ENCODE assay signal across 8 cellular contexts in genomic region chr11:62613275-62613864, GRCh38. TPM values are rescaled to one million over a fixed set of nuclear protein-coding genes. Genes with fewer than 3 reads are reported as not detected.
DNase-seq lines count a peak whose midpoint lies in the region; ATAC-seq, FAIRE-seq and TF ChIP-seq lines count a peak whose summit lies in the region.

No MANE protein-coding gene starts in this region.

- WGBS in esophagus muscularis mucosa = 93% methylated on average over 3 of the region's 23 CpGs
- 53 to 55% methylated on average over 23 of the region's 23 CpGs for WGBS in pancreas, 2 donors

- H3K27me3 ChIP-seq in esophagus muscularis mucosa (no peaks in the 10 kb centered on the region), pancreas (no peaks in the 10 kb centered on the region), brain microvascular endothelial cell (replicated peaks) (no peaks in the 10 kb centered on the region)

- TF ChIP-seq POLR2A in Raji (IDR thresholded peaks at IDR 0.05; ENCODE audit: insufficient read depth, low read depth, low read length) = peak; percentile 13; the same call in 1 of the 2 replicates
- no peak for TF ChIP-seq POLR2A in esophagus muscularis mucosa (IDR thresholded peaks at IDR 0.05; ENCODE audit: low read depth)

- BruUV-seq in Calu3 (replicated peaks; lab: Mats Ljungman, UMichigan) = no TSS peak

- intact Hi-C loops in Calu3 (cut with micrococcal nuclease; ENCODE audit: unreplicated experiment) = no loop called here
- intact Hi-C loops in esophagus muscularis mucosa (cut with DNase I) = no loop called here
- intact Hi-C loops in pancreas (cut with DNase I) = no loop called here

- peaks cover 24% of the 10 kb centered on the region for H3K4me1 Mint-ChIP-seq in Calu3 (ENCODE audit: low read depth, unreplicated experiment)

- TF ChIP-seq CTCF in Calu3 (IDR thresholded peaks at IDR 0.05; ENCODE audit: unreplicated experiment) (no peak), esophagus muscularis mucosa (IDR thresholded peaks at IDR 0.05) (no peak), pancreas (IDR thresholded peaks at IDR 0.05) (no peak), brain microvascular endothelial cell (IDR thresholded peaks at IDR 0.05; ENCODE audit: low read depth, low read length, missing control alignments) (no peak)

- in situ Hi-C loops in brain microvascular endothelial cell (cut with HindIII; ENCODE audit: low pct_ligation_motif_present, low sequenced_read_pairs) = no loop called here

- peaks cover 24 to 44% (median 33%) of the 10 kb centered on the region in 4 donors for H3K4me1 ChIP-seq in esophagus muscularis mucosa
- peaks cover 0 to 11% (median 0%) of the 10 kb centered on the region in 3 donors for H3K4me1 ChIP-seq in pancreas

- H3K9me3 ChIP-seq in esophagus muscularis mucosa (no peaks in the 10 kb centered on the region), pancreas (no peaks in the 10 kb centered on the region)

- no peak for FAIRE-seq in pancreas (lab: Jason Lieb, UNC)

- H3K4me3 Mint-ChIP-seq in Calu3 (ENCODE audit: low read depth, unreplicated experiment) = peak overlapping the region; percentile 83

- no peaks in the 10 kb centered on the region for H3K27me3 Mint-ChIP-seq in Calu3 (ENCODE audit: unreplicated experiment)

- CTCF ChIA-PET in Calu3 (lab: Charles Lee) = interaction anchor here (0.7 to 1.1 kb wide), 2 partner anchors 12 to 22 kb away, joined by 3 read pairs; partner anchors contain the start of genes MTA2 and TUT1

- H3K27ac ChIP-seq in esophagus muscularis mucosa (replicated peaks in 1 of 4) (peak overlapping the region; percentile 91 to 99 (median 96)), pancreas (peak overlapping the region; percentile 67 to 97 (median 93)), brain microvascular endothelial cell (no peak overlapping the region)

- H3K9me3 Mint-ChIP-seq in Calu3 (ENCODE audit: low read depth, unreplicated experiment) = no peaks in the 10 kb centered on the region

- peaks cover 5 to 63% (median 50%) of the 10 kb centered on the region in 4 donors for H3K36me3 ChIP-seq in esophagus muscularis mucosa
- H3K36me3 ChIP-seq in pancreas = no peaks in the 10 kb centered on the region
- H3K36me3 ChIP-seq in brain microvascular endothelial cell (replicated peaks) = peaks cover 10% of the 10 kb centered on the region

- H3K27ac Mint-ChIP-seq in Calu3 (ENCODE audit: unreplicated experiment) = no peak overlapping the region

- peaks cover 46% of the 10 kb centered on the region for H3K36me3 Mint-ChIP-seq in Calu3 (ENCODE audit: insufficient read depth, unreplicated experiment)

- DNase-seq in Calu3 = no peak
- DNase-seq in esophagus muscularis mucosa (ENCODE audit: extremely low spot score) = no peak
- peak in 5 of 6 donors; percentile 33 to 87 (median 56) for DNase-seq in pancreas
- no peak for DNase-seq in brain microvascular endothelial cell
- no peak for DNase-seq in foreskin melanocyte
- DNase-seq in AG08396 (ENCODE audit: low spot score) = no peak
- no peak for DNase-seq in GF-D8 (lab: John Stamatoyannopoulos, UW)

- peak in 3 of 4 donors; percentile 3 to 15 (median 6) for ATAC-seq in pancreas

- no peak for TF ChIP-seq EP300 in esophagus muscularis mucosa (IDR thresholded peaks at IDR 0.05)

- H3K4me3 ChIP-seq in esophagus muscularis mucosa (peak overlapping the region; percentile 70 to 97 (median 83)), pancreas (peak overlapping the region in 1 of 4 donors; percentile 71), brain microvascular endothelial cell (ENCODE audit: low read depth, low read length) (no peak overlapping the region)

RNA-seq across cellular contexts. Expression of gene ROM1, which starts 0.3 kb away (rescaled TPM):
- total RNA-seq in Calu3 (2022) (1.6 and 2.6 TPM in 2 replicates), esophagus muscularis mucosa (10 to 100 TPM in 2 of 4 donors, 1 to 10 TPM in 2; 3.7 to 11.9 (median 10.1) TPM), pancreas (1 to 10 TPM in 4 of 6 donors, under 1 TPM in 2; 0.65 to 2.8 (median 1.6) TPM)
- 1 to 10 TPM; 5.1 to 5.6 TPM for polyA plus RNA-seq in pancreas

RNA-seq across cellular contexts. Expression of gene EML3, which starts 0.8 kb away (rescaled TPM):
- total RNA-seq in Calu3 (2022) (43.3 and 51.4 TPM in 2 replicates), esophagus muscularis mucosa (10 to 100 TPM; 27.0 to 33.6 (median 29.0) TPM), pancreas (10 to 100 TPM; 22.0 to 34.1 (median 23.4) TPM)
- polyA plus RNA-seq in pancreas = 10 to 100 TPM; 70.7 to 86.4 TPM

RNA-seq across cellular contexts. Expression of gene B3GAT3, which starts 8.4 kb away (rescaled TPM):
- total RNA-seq in Calu3 (2022) (31.5 and 32.7 TPM in 2 replicates), esophagus muscularis mucosa (10 to 100 TPM; 20.3 to 33.3 (median 22.1) TPM), pancreas (10 to 100 TPM; 13.2 to 24.1 (median 17.1) TPM)
- 10 to 100 TPM; 45.7 to 50.8 TPM for polyA plus RNA-seq in pancreas

RNA-seq across cellular contexts. Expression of gene MTA2, which starts 11.7 kb away (rescaled TPM):
- total RNA-seq in Calu3 (2022) (90.4 and 97.2 TPM in 2 replicates), esophagus muscularis mucosa (10 to 100 TPM; 60.2 to 91.4 (median 88.3) TPM), pancreas (10 to 100 TPM; 14.7 to 35.6 (median 23.0) TPM)
- polyA plus RNA-seq in pancreas = 10 to 100 TPM; 28.7 to 42.3 TPM

RNA-seq across cellular contexts. Expression of gene TUT1, which starts 22.0 kb away (rescaled TPM):
- total RNA-seq in Calu3 (2022) (21.9 and 26.3 TPM in 2 replicates), esophagus muscularis mucosa (1 to 10 TPM; 4.2 to 8.0 (median 6.0) TPM), pancreas (10 to 100 TPM; 12.0 to 20.3 (median 14.6) TPM)
- 10 to 100 TPM; 24.6 to 33.4 TPM for polyA plus RNA-seq in pancreas

Comparison
In these comparisons a context has a peak if more than half of its experiments do, and no peak if none do; other contexts are left out.
1. DNase-seq: peak in pancreas (5 of 6); none in Calu3 (single experiment), esophagus muscularis mucosa (single experiment), brain microvascular endothelial cell (single experiment), foreskin melanocyte (single experiment), AG08396 (single experiment) and GF-D8 (single experiment).